ENCODE assay signal across 1 cellular context in genomic region chrX:72366178-72366577, GRCh38.
TF ChIP-seq lines count a peak whose summit lies in the region.

No MANE protein-coding gene starts in this region.

TF ChIP-seq in K562, 482 proteins besides CTCF, POLR2A, EP300 and RAD21 (continued from another document and continues in another):
- TF ChIP-seq NR0B1 (IDR thresholded peaks at IDR 0.05; ENCODE audit: partially characterized antibody) (no peak), GATA2 (CRISPR knock-in tag; IDR thresholded peaks at IDR 0.05) (peak; percentile 74), CTBP1 (IDR thresholded peaks at IDR 0.05; ENCODE audit: borderline replicate concordance) (peak; percentile 54; the same call in 1 of the 2 replicates), HDAC3 (IDR thresholded peaks at IDR 0.05; ENCODE audit: borderline replicate concordance, partially characterized antibody) (peak; percentile 39), NCOR1 (IDR thresholded peaks at IDR 0.05) (peak; percentile 86), RBM14 (IDR thresholded peaks at IDR 0.05; ENCODE audit: borderline replicate concordance, insufficient read depth, low read depth, low read length) (no peak), CEBPB (tag; IDR thresholded peaks at IDR 0.05) (0 out of 2 replicates have a peak, but pooled peaks have one; percentile 9), LEF1 (IDR thresholded peaks at IDR 0.05) (0 out of 2 replicates have a peak, but pooled peaks have one; percentile 36), GTF2E2 (tag; IDR thresholded peaks at IDR 0.05) (no peak), ARID1B (IDR thresholded peaks at IDR 0.05) (peak; percentile 89), ZHX1 (conservative IDR thresholded peaks at IDR 0.05; ENCODE audit: low read length) (no peak), ZBTB9 (CRISPR knock-in tag; IDR thresholded peaks at IDR 0.05) (no peak), ZNF282 (CRISPR knock-in tag; IDR thresholded peaks at IDR 0.05) (no peak), CBX3 (IDR thresholded peaks at IDR 0.05; ENCODE audit: borderline replicate concordance in 1 of 2, low read length in 2 of 2) (peak in 1 of 2 experiments; percentile 30; a peak in 1 of 3 replicates), MTA2 (IDR thresholded peaks at IDR 0.05; ENCODE audit: low read depth) (peak; percentile 73), CBX1 (IDR thresholded peaks at IDR 0.05; ENCODE audit: low read depth) (no peak), CREM (IDR thresholded peaks at IDR 0.05; ENCODE audit: low read depth) (peak; percentile 23; the same call in 1 of the 2 replicates), GABPA (tag; conservative IDR thresholded peaks at IDR 0.05; ENCODE audit: low read depth) (no peak), SMARCA4 (IDR thresholded peaks at IDR 0.05) (peak; percentile 82), SMAD4 (CRISPR knock-in tag; conservative IDR thresholded peaks at IDR 0.05) (peak; percentile 84), ZNF695 (CRISPR knock-in tag; IDR thresholded peaks at IDR 0.05) (no peak), KAT8 (IDR thresholded peaks at IDR 0.05; ENCODE audit: low read depth) (no peak), FOSL1 (tag; conservative IDR thresholded peaks at IDR 0.05) (0 out of 2 replicates have a peak, but pooled peaks have one; percentile 11), RBM39 (optimal IDR thresholded peaks at IDR 0.05; ENCODE audit: low read depth, low read length) (no peak), HNRNPH1 (optimal IDR thresholded peaks at IDR 0.05; ENCODE audit: low read depth, low read length) (no peak), SREBF1 (IDR thresholded peaks at IDR 0.05; ENCODE audit: borderline replicate concordance, low read depth, low read length) (no peak), NBN (IDR thresholded peaks at IDR 0.05; ENCODE audit: low read depth) (peak; percentile 62; the same call in 1 of the 2 replicates), FOXM1 (IDR thresholded peaks at IDR 0.05; ENCODE audit: low read depth) (0 out of 2 replicates have a peak, but pooled peaks have one; percentile 25), FOXM1 (CRISPR knock-in tag; IDR thresholded peaks at IDR 0.05; ENCODE audit: low read depth) (no peak), MITF (IDR thresholded peaks at IDR 0.05) (0 out of 2 replicates have a peak, but pooled peaks have one; percentile 31), HDAC2 (IDR thresholded peaks at IDR 0.05) (0 out of 2 replicates have a peak, but pooled peaks have one; percentile 28), ZBTB7A (IDR thresholded peaks at IDR 0.05; ENCODE audit: borderline replicate concordance, control insufficient read depth, low read depth, low read length) (peak; percentile 41; the same call in 1 of the 2 replicates), TCF3 (CRISPR knock-in tag; IDR thresholded peaks at IDR 0.05) (peak; percentile 92), ZFX (CRISPR knock-in tag; IDR thresholded peaks at IDR 0.05) (peak; percentile 36; the same call in 1 of the 2 replicates), ZNF398 (CRISPR knock-in tag; IDR thresholded peaks at IDR 0.05) (no peak), RFX1 (IDR thresholded peaks at IDR 0.05) (no peak), HDAC1 (IDR thresholded peaks at IDR 0.05) (peak in 1 of 2 experiments; percentile 47; a peak in 1 of 4 replicates), SRSF9 (IDR thresholded peaks at IDR 0.05; ENCODE audit: borderline replicate concordance, low read depth, low read length) (no peak)
- TF ChIP-seq, protein P1, sequence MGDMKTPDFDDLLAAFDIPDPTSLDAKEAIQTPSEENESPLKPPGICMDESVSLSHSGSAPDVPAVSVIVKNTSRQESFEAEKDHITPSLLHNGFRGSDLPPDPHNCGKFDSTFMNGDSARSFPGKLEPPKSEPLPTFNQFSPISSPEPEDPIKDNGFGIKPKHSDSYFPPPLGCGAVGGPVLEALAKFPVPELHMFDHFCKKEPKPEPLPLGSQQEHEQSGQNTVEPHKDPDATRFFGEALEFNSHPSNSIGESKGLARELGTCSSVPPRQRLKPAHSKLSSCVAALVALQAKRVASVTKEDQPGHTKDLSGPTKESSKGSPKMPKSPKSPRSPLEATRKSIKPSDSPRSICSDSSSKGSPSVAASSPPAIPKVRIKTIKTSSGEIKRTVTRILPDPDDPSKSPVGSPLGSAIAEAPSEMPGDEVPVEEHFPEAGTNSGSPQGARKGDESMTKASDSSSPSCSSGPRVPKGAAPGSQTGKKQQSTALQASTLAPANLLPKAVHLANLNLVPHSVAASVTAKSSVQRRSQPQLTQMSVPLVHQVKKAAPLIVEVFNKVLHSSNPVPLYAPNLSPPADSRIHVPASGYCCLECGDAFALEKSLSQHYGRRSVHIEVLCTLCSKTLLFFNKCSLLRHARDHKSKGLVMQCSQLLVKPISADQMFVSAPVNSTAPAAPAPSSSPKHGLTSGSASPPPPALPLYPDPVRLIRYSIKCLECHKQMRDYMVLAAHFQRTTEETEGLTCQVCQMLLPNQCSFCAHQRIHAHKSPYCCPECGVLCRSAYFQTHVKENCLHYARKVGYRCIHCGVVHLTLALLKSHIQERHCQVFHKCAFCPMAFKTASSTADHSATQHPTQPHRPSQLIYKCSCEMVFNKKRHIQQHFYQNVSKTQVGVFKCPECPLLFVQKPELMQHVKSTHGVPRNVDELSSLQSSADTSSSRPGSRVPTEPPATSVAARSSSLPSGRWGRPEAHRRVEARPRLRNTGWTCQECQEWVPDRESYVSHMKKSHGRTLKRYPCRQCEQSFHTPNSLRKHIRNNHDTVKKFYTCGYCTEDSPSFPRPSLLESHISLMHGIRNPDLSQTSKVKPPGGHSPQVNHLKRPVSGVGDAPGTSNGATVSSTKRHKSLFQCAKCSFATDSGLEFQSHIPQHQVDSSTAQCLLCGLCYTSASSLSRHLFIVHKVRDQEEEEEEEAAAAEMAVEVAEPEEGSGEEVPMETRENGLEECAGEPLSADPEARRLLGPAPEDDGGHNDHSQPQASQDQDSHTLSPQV (IDR thresholded peaks at IDR 0.05), result 0 out of 2 replicates have a peak, but pooled peaks have one; percentile 24
- TF ChIP-seq, protein P2, sequence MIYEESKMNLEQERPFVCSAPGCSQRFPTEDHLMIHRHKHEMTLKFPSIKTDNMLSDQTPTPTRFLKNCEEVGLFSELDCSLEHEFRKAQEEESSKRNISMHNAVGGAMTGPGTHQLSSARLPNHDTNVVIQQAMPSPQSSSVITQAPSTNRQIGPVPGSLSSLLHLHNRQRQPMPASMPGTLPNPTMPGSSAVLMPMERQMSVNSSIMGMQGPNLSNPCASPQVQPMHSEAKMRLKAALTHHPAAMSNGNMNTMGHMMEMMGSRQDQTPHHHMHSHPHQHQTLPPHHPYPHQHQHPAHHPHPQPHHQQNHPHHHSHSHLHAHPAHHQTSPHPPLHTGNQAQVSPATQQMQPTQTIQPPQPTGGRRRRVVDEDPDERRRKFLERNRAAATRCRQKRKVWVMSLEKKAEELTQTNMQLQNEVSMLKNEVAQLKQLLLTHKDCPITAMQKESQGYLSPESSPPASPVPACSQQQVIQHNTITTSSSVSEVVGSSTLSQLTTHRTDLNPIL (CRISPR knock-in tag; IDR thresholded peaks at IDR 0.05), result no peak
- TF ChIP-seq, protein P3, sequence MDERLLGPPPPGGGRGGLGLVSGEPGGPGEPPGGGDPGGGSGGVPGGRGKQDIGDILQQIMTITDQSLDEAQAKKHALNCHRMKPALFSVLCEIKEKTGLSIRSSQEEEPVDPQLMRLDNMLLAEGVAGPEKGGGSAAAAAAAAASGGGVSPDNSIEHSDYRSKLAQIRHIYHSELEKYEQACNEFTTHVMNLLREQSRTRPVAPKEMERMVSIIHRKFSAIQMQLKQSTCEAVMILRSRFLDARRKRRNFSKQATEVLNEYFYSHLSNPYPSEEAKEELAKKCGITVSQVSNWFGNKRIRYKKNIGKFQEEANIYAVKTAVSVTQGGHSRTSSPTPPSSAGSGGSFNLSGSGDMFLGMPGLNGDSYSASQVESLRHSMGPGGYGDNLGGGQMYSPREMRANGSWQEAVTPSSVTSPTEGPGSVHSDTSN (CRISPR knock-in tag; IDR thresholded peaks at IDR 0.05; ENCODE audit: low read depth), result no peak
- TF ChIP-seq, protein P3 (tag; conservative IDR thresholded peaks at IDR 0.05; ENCODE audit: low read depth), result no peak
- TF ChIP-seq, protein P4, sequence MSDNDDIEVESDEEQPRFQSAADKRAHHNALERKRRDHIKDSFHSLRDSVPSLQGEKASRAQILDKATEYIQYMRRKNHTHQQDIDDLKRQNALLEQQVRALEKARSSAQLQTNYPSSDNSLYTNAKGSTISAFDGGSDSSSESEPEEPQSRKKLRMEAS (CRISPR knock-in tag; IDR thresholded peaks at IDR 0.05), result peak; percentile 24; the same call in 1 of the 2 replicates
- TF ChIP-seq, protein P5, sequence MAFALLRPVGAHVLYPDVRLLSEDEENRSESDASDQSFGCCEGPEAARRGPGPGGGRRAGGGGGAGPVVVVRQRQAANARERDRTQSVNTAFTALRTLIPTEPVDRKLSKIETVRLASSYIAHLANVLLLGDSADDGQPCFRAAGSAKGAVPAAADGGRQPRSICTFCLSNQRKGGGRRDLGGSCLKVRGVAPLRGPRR (CRISPR knock-in tag; IDR thresholded peaks at IDR 0.05), result no peak
- TF ChIP-seq, protein P6, sequence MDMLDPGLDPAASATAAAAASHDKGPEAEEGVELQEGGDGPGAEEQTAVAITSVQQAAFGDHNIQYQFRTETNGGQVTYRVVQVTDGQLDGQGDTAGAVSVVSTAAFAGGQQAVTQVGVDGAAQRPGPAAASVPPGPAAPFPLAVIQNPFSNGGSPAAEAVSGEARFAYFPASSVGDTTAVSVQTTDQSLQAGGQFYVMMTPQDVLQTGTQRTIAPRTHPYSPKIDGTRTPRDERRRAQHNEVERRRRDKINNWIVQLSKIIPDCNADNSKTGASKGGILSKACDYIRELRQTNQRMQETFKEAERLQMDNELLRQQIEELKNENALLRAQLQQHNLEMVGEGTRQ (CRISPR knock-in tag; IDR thresholded peaks at IDR 0.05), result 0 out of 2 replicates have a peak, but pooled peaks have one; percentile 15
